ENCODE assay signal across 28 cellular contexts in the genomic region with DNA sequence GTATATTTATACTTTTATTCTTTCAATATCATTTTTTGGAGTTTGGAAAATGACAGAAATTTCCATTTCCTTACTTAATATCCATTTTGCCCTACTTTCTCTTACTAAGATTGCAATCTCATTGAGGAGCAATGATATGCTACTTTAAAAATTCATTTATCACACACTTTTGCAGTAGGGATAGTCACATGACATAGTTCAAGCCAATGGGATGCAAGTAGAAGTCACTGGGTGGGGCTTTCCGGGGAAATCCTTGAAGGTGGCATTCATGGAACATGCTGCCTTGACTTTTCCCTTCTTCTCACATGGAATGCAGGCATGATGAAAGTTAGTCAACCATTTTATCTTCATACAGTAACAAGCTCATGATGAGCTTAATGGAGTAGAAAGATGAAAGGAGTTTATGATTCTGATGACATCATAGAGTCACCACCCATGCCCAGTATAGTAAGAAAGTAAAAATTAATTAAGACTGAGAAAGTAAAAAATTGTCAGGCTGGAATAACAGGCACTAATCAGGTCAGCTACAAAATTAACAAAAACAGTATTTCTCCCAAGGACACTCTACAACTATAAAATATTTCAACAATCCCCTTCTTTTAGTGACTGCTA. TPM values are rescaled to one million over a fixed set of nuclear protein-coding genes. Genes with fewer than 3 reads are reported as not detected.
"Had no signal": no experiment of that assay in that cellular context is flagged by ENCODE, and none has a peak within 500 bp of the region (broad histone marks: within the 10 kb centered on the region; RNA-seq: fewer than 3 reads in every experiment).

No MANE protein-coding gene starts in this region.

- H3K27ac Mint-ChIP-seq: immature natural killer cell; mesothelial cell of epicardium; naive B cell; natural killer cell; stimulated activated naive B cell treated with anti-CD40 and anti-IgM and Interleukin-4, amounts not matched to agents 10 μg/mL and 1 μg/mL and 100 μg/mL, for 72 hours; type B pancreatic cell had no signal

- FAIRE-seq: islet of Langerhans, pancreas had no signal

- H3K27me3 ChIP-seq: pancreas, sigmoid colon, stomach, tibial artery, uterus had no signal

- H3K9me3 Mint-ChIP-seq: natural killer cell had no signal

- H3K4me3 Mint-ChIP-seq: immature natural killer cell; mesothelial cell of epicardium; naive B cell; natural killer cell; stimulated activated naive B cell treated with anti-CD40 and anti-IgM and Interleukin-4, amounts not matched to agents 10 μg/mL and 1 μg/mL and 100 μg/mL, for 72 hours; type B pancreatic cell had no signal

- H3K4me3 ChIP-seq: left ventricle myocardium inferior, lung, pancreas, prostate gland, sigmoid colon, stomach, thoracic aorta, tibial artery, uterus had no signal

- H3K4me1 Mint-ChIP-seq: immature natural killer cell; naive B cell; natural killer cell; stimulated activated naive B cell treated with anti-CD40 and anti-IgM and Interleukin-4, amounts not matched to agents 10 μg/mL and 1 μg/mL and 100 μg/mL, for 72 hours had no signal

- H3K4me1 ChIP-seq: left ventricle myocardium inferior, pancreas, prostate gland, sigmoid colon, uterus had no signal

- H3K36me3 ChIP-seq: left ventricle myocardium inferior, pancreas, prostate gland, sigmoid colon, stomach, thoracic aorta, tibial artery, uterus had no signal

- H3K36me3 Mint-ChIP-seq: immature natural killer cell, natural killer cell, type B pancreatic cell had no signal

- H3K27ac ChIP-seq: left ventricle myocardium inferior, pancreas, prostate gland, sigmoid colon, stomach, tibial artery, uterus had no signal

- DNase-seq: hypothalamus; immature natural killer cell; kidney; left ventricle myocardium inferior; mesendoderm; naive B cell; natural killer cell; nucleus accumbens; pancreas; posterior cingulate gyrus; retina; right cardiac atrium; sigmoid colon; stimulated activated CD4-positive, alpha-beta T cell treated with anti-CD3 and anti-CD28 coated beads, Interleukin-12 subunit alpha, Interleukin-12 subunit beta, amount 100 ng/mL, for 4 hours; stimulated activated CD4-positive, alpha-beta T cell treated with anti-CD3 and anti-CD28 coated beads, Interleukin-15, amount 100 ng/mL, for 24 hours; stimulated activated CD4-positive, alpha-beta T cell treated with anti-CD3 and anti-CD28 coated beads, Interleukin-2, amount 100 ng/mL, for 24 hours; stimulated activated CD4-positive, alpha-beta T cell treated with anti-CD3 and anti-CD28 coated beads, Interleukin-4, amount 100 ng/mL, for 1 hour; stimulated activated naive B cell treated with anti-CD40 and anti-IgM and Interleukin-4, amounts not matched to agents 10 μg/mL and 1 μg/mL and 100 μg/mL, for 72 hours; stimulated activated naive CD8-positive, alpha-beta T cell treated with anti-CD3 and anti-CD28 coated beads, Interleukin-15, Interleukin-2, amounts not matched to agents 100 U/mL and 50 U/mL, for 24 hours; stomach; tibial artery; uterus had no signal

- H3K27me3 Mint-ChIP-seq: type B pancreatic cell had no signal

- H3K9me3 ChIP-seq: pancreas, prostate gland, tibial artery, uterus had no signal

RNA-seq across cellular contexts. Expression of a gene that starts 33.4 kb away (rescaled TPM):
- polyA plus RNA-seq: immature natural killer cell had no signal
